In the genomic region with DNA sequence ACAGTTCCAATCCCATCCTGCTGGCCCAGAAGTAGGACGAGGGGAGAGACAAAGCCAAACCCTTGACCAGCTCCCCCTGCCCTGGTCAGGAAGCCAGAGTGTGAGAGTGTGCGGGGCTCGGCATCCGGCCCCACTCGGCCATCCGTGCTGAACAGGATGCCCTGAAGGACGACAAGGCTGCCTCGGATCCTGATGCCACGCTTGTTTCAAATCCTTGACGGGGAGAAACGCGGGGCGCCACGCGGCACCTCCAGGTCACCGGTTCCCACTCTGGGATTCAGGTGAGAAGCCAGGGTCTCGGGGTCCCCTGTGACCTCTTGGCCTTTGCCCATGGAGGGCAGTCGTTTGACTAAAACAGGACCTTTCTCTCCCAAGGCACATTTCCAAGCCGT, we compare ENCODE assay signal across 26 cellular contexts.
DNase-seq lines count a peak whose midpoint lies in the region; ATAC-seq and TF ChIP-seq lines count a peak whose summit lies in the region.
"Had no signal": no experiment of that assay in that cellular context is flagged by ENCODE, and none has a peak within 500 bp of the region (broad histone marks: within the 10 kb centered on the region; RNA-seq: fewer than 3 reads in every experiment).

No MANE protein-coding gene starts in this region.

- no peak overlapping the region for H3K4me3 Mint-ChIP-seq in activated T-cell treated with anti-CD3 and anti-CD28 coated beads, Interleukin-2, amount 50 U/mL, for 4 hours
- no peak overlapping the region for H3K4me3 Mint-ChIP-seq in H9
- no peak overlapping the region for H3K4me3 Mint-ChIP-seq in nephron progenitor cell
- H3K4me3 Mint-ChIP-seq: activated CD8-positive, alpha-beta T cell treated with anti-CD3 and anti-CD28 coated beads, Interleukin-2, amount 10 ng/mL, durations not matched to agents 7 days and 5 days; nephron had no signal

- H2AFZ ChIP-seq in H9 (ENCODE audit: low read length) = no peak overlapping the region

- no peak overlapping the region for H3K18ac ChIP-seq in H9 (ENCODE audit: insufficient read length, low read depth, low read length)

- H3T11ph ChIP-seq in H9 (ENCODE audit: low read length) = no peak overlapping the region

- H2BK120ac ChIP-seq in H9 (ENCODE audit: low read depth, low read length, poor library complexity, severe bottlenecking) = no peak overlapping the region

- H3K23me2 ChIP-seq in H9 (ENCODE audit: insufficient read length, low read depth, low read length, poor library complexity, severe bottlenecking) = peaks cover 3% of the 10 kb centered on the region

- no peak overlapping the region for H3K4ac ChIP-seq in H9 (ENCODE audit: low read depth, low read length)

- no peak overlapping the region for H3K14ac ChIP-seq in H9 (ENCODE audit: insufficient read depth, low read length)

- H2BK5ac ChIP-seq in H9 (ENCODE audit: insufficient read length, low read length) = no peak overlapping the region

- peak overlapping the region in 1 of 8 donors; percentile 34 for H3K4me3 ChIP-seq in spleen
- H3K4me3 ChIP-seq: K562, pancreas, SJCRH30 had no signal

- ATAC-seq in activated T-cell treated with anti-CD3 and anti-CD28 coated beads, Interleukin-2, amount 50 U/mL, for 4 hours = no peak
- ATAC-seq in GM19452 (IDR thresholded peaks at IDR 0.05; ENCODE audit: unreplicated experiment) = no peak
- ATAC-seq in HG03045 (IDR thresholded peaks at IDR 0.05; ENCODE audit: unreplicated experiment) = no peak
- ATAC-seq: activated CD8-positive, alpha-beta T cell treated with anti-CD3 and anti-CD28 coated beads, Interleukin-2, amount 10 ng/mL, durations not matched to agents 7 days and 5 days; K562; pancreas had no signal

- H3K79me2 ChIP-seq in H9 (ENCODE audit: insufficient read depth, low read length) = no peaks in the 10 kb centered on the region

- no peak for TF ChIP-seq POLR2A in spleen (IDR thresholded peaks at IDR 0.05)

- no peak overlapping the region for H3K9ac ChIP-seq in H9 (ENCODE audit: extremely low read depth, insufficient read length, low read length)

- H3K36me3 ChIP-seq in spleen = peaks cover 0 to 9% (median 0%) of the 10 kb centered on the region in 6 donors
- H3K36me3 ChIP-seq: pancreas, SJCRH30 had no signal

- peak; percentile 12 for DNase-seq in activated T-cell treated with anti-CD3 and anti-CD28 coated beads, Interleukin-2, amount 50 U/mL, for 1 hour
- no peak for DNase-seq in activated T-cell treated with anti-CD3 and anti-CD28 coated beads, Interleukin-2, amount 50 U/mL, for 4 hours
- DNase-seq in H9 = peak; percentile 24
- peak; percentile 32 for DNase-seq in dermis blood vessel endothelial cell
- DNase-seq in spleen = peak; percentile 86
- no peak for DNase-seq in nephron progenitor cell
- DNase-seq: 8988T; activated CD8-positive, alpha-beta T cell treated with anti-CD3 and anti-CD28 coated beads, Interleukin-2, amount 10 ng/mL, durations not matched to agents 7 days and 5 days; activated naive CD4-positive, alpha-beta T cell treated with Interleukin-2 at 50 U/mL for 16 hours; cerebellar nuclear complex; DND-41; foreskin melanocyte; GF-D8; NCI-H1048; NCI-H446; NCI-H774; SJCRH30; stimulated activated CD4-positive, alpha-beta T cell treated with anti-CD3 and anti-CD28 coated beads, Interleukin-2, amount 100 ng/mL, for 24 hours; SW 1271; trophoblast cell had no signal

- H4K20me1 ChIP-seq in H9 (ENCODE audit: control insufficient read depth, insufficient read depth, insufficient read length) = no peaks in the 10 kb centered on the region

- H3K56ac ChIP-seq in H9 (ENCODE audit: insufficient read length, low read depth, low read length) = no peak overlapping the region

- no peak overlapping the region for H2BK12ac ChIP-seq in H9 (ENCODE audit: insufficient read length, low read depth, low read length)

- no CpG with 5 or more reads among the region's 19 CpGs for WGBS in H9 (ENCODE audit: extremely low coverage, insufficient read length, low lambda C conversion rate)
- WGBS in spleen, 5 donors = 67 to 81% (median 71%) methylated on average over 16 to 19 of the region's 19 CpGs

- H3K27me3 Mint-ChIP-seq in activated T-cell treated with anti-CD3 and anti-CD28 coated beads, Interleukin-2, amount 50 U/mL, for 4 hours (ENCODE audit: low read depth) = no peaks in the 10 kb centered on the region
- H3K27me3 Mint-ChIP-seq in H9 (ENCODE audit: low read depth) = peaks cover 15% of the 10 kb centered on the region
- peaks cover 24% of the 10 kb centered on the region for H3K27me3 Mint-ChIP-seq in nephron progenitor cell (ENCODE audit: low read depth, poor library complexity)

- no peak overlapping the region for H4K8ac ChIP-seq in H9 (replicated peaks; ENCODE audit: insufficient read length, low read depth, low read length)

- no peak overlapping the region for H3K23ac ChIP-seq in H9 (ENCODE audit: insufficient read length, low read depth, low read length)

- H3K27me3 ChIP-seq in H9 (ENCODE audit: insufficient read depth, low read length) = no peaks in the 10 kb centered on the region
- peaks cover 0 to 5% (median 0%) of the 10 kb centered on the region in 7 donors for H3K27me3 ChIP-seq in spleen (replicated peaks in 1 of 7)

- H2BK20ac ChIP-seq in H9 (ENCODE audit: low read depth, low read length, poor library complexity, severe bottlenecking) = no peak overlapping the region

- peaks cover 10% of the 10 kb centered on the region for H3K36me3 Mint-ChIP-seq in activated T-cell treated with anti-CD3 and anti-CD28 coated beads, Interleukin-2, amount 50 U/mL, for 4 hours (ENCODE audit: insufficient read depth)
- no peaks in the 10 kb centered on the region for H3K36me3 Mint-ChIP-seq in H9 (ENCODE audit: insufficient read depth in 1 of 3, low read depth in 3 of 3)
- H3K36me3 Mint-ChIP-seq in nephron progenitor cell (ENCODE audit: low read depth) = no peaks in the 10 kb centered on the region
- H3K36me3 Mint-ChIP-seq: brain had no signal

- no peak overlapping the region for H2BK15ac ChIP-seq in H9 (ENCODE audit: low read depth, low read length)

- H4K5ac ChIP-seq in H9 (ENCODE audit: insufficient read length, low read depth, low read length) = no peak overlapping the region

- H3K9me3 ChIP-seq in H9 (ENCODE audit: control insufficient read depth, low read depth, low read length) (no peaks in the 10 kb centered on the region), spleen (no peaks in the 10 kb centered on the region)
- H3K9me3 ChIP-seq: pancreas, SJCRH30 had no signal

- H3K27ac Mint-ChIP-seq in H9 = no peak overlapping the region
- no peak overlapping the region for H3K27ac Mint-ChIP-seq in nephron progenitor cell
- H3K27ac Mint-ChIP-seq: activated CD8-positive, alpha-beta T cell treated with anti-CD3 and anti-CD28 coated beads, Interleukin-2, amount 10 ng/mL, durations not matched to agents 7 days and 5 days; nephron had no signal

- H2AK5ac ChIP-seq in H9 (ENCODE audit: insufficient read length, low read length) = no peak overlapping the region

- H3K27ac ChIP-seq in H9 (ENCODE audit: insufficient read length, low read depth, low read length) (no peak overlapping the region), spleen (peak overlapping the region in 7 of 8 donors; percentile 35 to 89 (median 84))
- H3K27ac ChIP-seq: pancreas, SJCRH30 had no signal

- no peaks in the 10 kb centered on the region; the same call in 1 of the 2 replicates for H3K4me1 ChIP-seq in H9 (ENCODE audit: insufficient read depth, low read length)
- H3K4me1 ChIP-seq in spleen = peaks cover 15 to 56% (median 39%) of the 10 kb centered on the region in 6 donors
- H3K4me1 ChIP-seq: pancreas, SJCRH30 had no signal

- no peaks in the 10 kb centered on the region for H3K79me1 ChIP-seq in H9 (ENCODE audit: insufficient read depth, low read depth, low read length, poor library complexity, severe bottlenecking)

- no peak overlapping the region for H3K4me2 ChIP-seq in H9 (ENCODE audit: insufficient read depth, insufficient read length, low read length)

- H3K9me3 Mint-ChIP-seq in activated T-cell treated with anti-CD3 and anti-CD28 coated beads, Interleukin-2, amount 50 U/mL, for 4 hours = no peaks in the 10 kb centered on the region
- no peaks in the 10 kb centered on the region for H3K9me3 Mint-ChIP-seq in H9
- no peaks in the 10 kb centered on the region for H3K9me3 Mint-ChIP-seq in nephron progenitor cell
- H3K9me3 Mint-ChIP-seq: nephron had no signal

- no peak overlapping the region for H4K91ac ChIP-seq in H9 (ENCODE audit: insufficient read length, low read depth, low read length)

- intact Hi-C loops in spleen (cut with DNase I; ENCODE audit: low total_unique reads) = no loop called here

- peaks cover 24% of the 10 kb centered on the region for H3K4me1 Mint-ChIP-seq in activated T-cell treated with anti-CD3 and anti-CD28 coated beads, Interleukin-2, amount 50 U/mL, for 4 hours (ENCODE audit: low read depth)
- H3K4me1 Mint-ChIP-seq in H9 (peaks cover 17 to 33% of the 10 kb centered on the region in 2 experiments), nephron progenitor cell (peaks cover 26% of the 10 kb centered on the region)

- TF ChIP-seq CTCF in H9 (conservative IDR thresholded peaks at IDR 0.05) (no peak), spleen (IDR thresholded peaks at IDR 0.05 in 8 of 11, conservative IDR thresholded peaks at IDR 0.05 in 3 of 11) (no peak), nephron progenitor cell (IDR thresholded peaks at IDR 0.05) (no peak)

Comparison
In these comparisons a context has a peak if more than half of its experiments do, and no peak if none do; other contexts are left out.
1. DNase-seq: peak in activated T-cell treated with anti-CD3 and anti-CD28 coated beads, Interleukin-2, amount 50 U/mL, for 1 hour (single experiment), H9 (single experiment), dermis blood vessel endothelial cell (single experiment) and spleen (single experiment); none in activated T-cell treated with anti-CD3 and anti-CD28 coated beads, Interleukin-2, amount 50 U/mL, for 4 hours (single experiment) and nephron progenitor cell (single experiment).